Comparison of ENCODE assay signal across 28 cellular contexts in genomic region chr14:95237956-95238355, GRCh38.
DNase-seq lines count a peak whose midpoint lies in the region; ATAC-seq, FAIRE-seq and TF ChIP-seq lines count a peak whose summit lies in the region.
"Had no signal": no experiment of that assay in that cellular context is flagged by ENCODE, and none has a peak within 500 bp of the region (broad histone marks: within the 10 kb centered on the region; RNA-seq: fewer than 3 reads in every experiment).

No MANE protein-coding gene starts in this region.

- no peaks in the 10 kb centered on the region for H3K79me1 ChIP-seq in IMR-90 (ENCODE audit: low read depth in 1 of 2, low read length in 2 of 2)

- H2AFZ ChIP-seq in IMR-90 (replicated peaks; ENCODE audit: low read length, poor library complexity) (peak overlapping the region; percentile 37), HepG2 (ENCODE audit: low read length) (no peak overlapping the region)

- no peak overlapping the region for H2BK15ac ChIP-seq in IMR-90 (ENCODE audit: low read depth, low read length)

- no peak overlapping the region for H3K4me3 ChIP-seq in IMR-90 (ENCODE audit: insufficient read depth, low read depth, low read length)
- peak overlapping the region in 1 of 3 experiments; percentile 54; a peak in 2 of 6 replicates for H3K4me3 ChIP-seq in HepG2 (replicated peaks in 1 of 3; ENCODE audit: insufficient read depth in 1 of 3, low read depth in 2 of 3, low read length in 3 of 3)
- no peak overlapping the region for H3K4me3 ChIP-seq in subcutaneous abdominal adipose tissue (ENCODE audit: low read depth in 1 of 5, low read length in 5 of 5)
- H3K4me3 ChIP-seq: gastroesophageal sphincter, suprapubic skin had no signal

- CTCF ChIA-PET in IMR-90 (lab: Yijun Ruan, JAX) (no interaction called here), HepG2 (lab: Yijun Ruan, JAX; ENCODE audit: low intra/inter-chr PET ratio, low total read pairs) (no interaction called here)

- TF ChIP-seq EP300 in HepG2 (IDR thresholded peaks at IDR 0.05; ENCODE audit: low read depth in 2 of 2, low read length in 2 of 2) (no peak), HepG2 (CRISPR knock-in tag; IDR thresholded peaks at IDR 0.05; ENCODE audit: borderline replicate concordance) (no peak)

- WGBS in IMR-90 (ENCODE audit: extremely low coverage in 2 of 2, insufficient read length in 1 of 2), 2 experiments = 33% methylated on average over 5 of the region's 11 CpGs; no CpG with 5 or more reads in 1 of the 2 experiments
- WGBS in HepG2 (ENCODE audit: low lambda C conversion rate) = 52% methylated on average over 11 of the region's 11 CpGs

- TF ChIP-seq CTCF in IMR-90 (conservative IDR thresholded peaks at IDR 0.05; ENCODE audit: low read depth, low read length) (no peak), HepG2 (CRISPR knock-in tag; IDR thresholded peaks at IDR 0.05) (no peak)

- H2BK120ac ChIP-seq in IMR-90 (ENCODE audit: low read depth, low read length) = no peak overlapping the region

- no peak for FAIRE-seq in HepG2 (lab: Jason Lieb, UNC)
- FAIRE-seq: endothelial cell of umbilical vein had no signal

- H4K20me1 ChIP-seq in IMR-90 (ENCODE audit: insufficient read depth, low read length) = no peaks in the 10 kb centered on the region
- H4K20me1 ChIP-seq in HepG2 (ENCODE audit: insufficient read depth, low read length) = peaks cover 6% of the 10 kb centered on the region; the same call in 1 of the 2 replicates

- H4K5ac ChIP-seq in IMR-90 (ENCODE audit: low read depth, low read length) = no peak overlapping the region

- H3K4me1 ChIP-seq in IMR-90 (ENCODE audit: control insufficient read depth, insufficient read depth, low read length) (no peaks in the 10 kb centered on the region), HepG2 (ENCODE audit: insufficient read depth, low read length) (peaks cover 24% of the 10 kb centered on the region), subcutaneous abdominal adipose tissue (ENCODE audit: control insufficient read depth in 5 of 5, insufficient read depth in 5 of 5, low read length in 5 of 5) (peaks cover 7 to 65% (median 56%) of the 10 kb centered on the region in 5 donors)

- H3K36me3 ChIP-seq in IMR-90 (ENCODE audit: control insufficient read depth, insufficient read depth, low read length) (no peaks in the 10 kb centered on the region), HepG2 (replicated peaks in 1 of 2; ENCODE audit: control insufficient read depth in 1 of 2, insufficient read depth in 2 of 2, low read length in 2 of 2) (no peaks in the 10 kb centered on the region), subcutaneous abdominal adipose tissue (ENCODE audit: control insufficient read depth in 5 of 5, insufficient read depth in 5 of 5, low read length in 5 of 5) (no peaks in the 10 kb centered on the region)
- H3K36me3 ChIP-seq: BE2C, gastroesophageal sphincter, suprapubic skin had no signal

- H3K4me2 ChIP-seq in IMR-90 (ENCODE audit: low read depth, low read length) (no peak overlapping the region), HepG2 (ENCODE audit: low read depth, low read length) (peak overlapping the region; percentile 68)

- TF ChIP-seq POLR2A in IMR-90 (IDR thresholded peaks at IDR 0.05; ENCODE audit: low read depth, low read length) (no peak), HepG2 (IDR thresholded peaks at IDR 0.05; ENCODE audit: insufficient read depth in 1 of 2, low read depth in 2 of 2, low read length in 2 of 2) (no peak)

- no peak overlapping the region for H3K9ac ChIP-seq in IMR-90 (ENCODE audit: low read depth, low read length)
- 0 out of 2 replicates have a peak overlapping the region, but pooled peaks have one; percentile 23 for H3K9ac ChIP-seq in HepG2 (ENCODE audit: insufficient read depth, low read depth, low read length)
- peak overlapping the region in 3 of 5 donors; percentile 11 to 21 (median 12) for H3K9ac ChIP-seq in subcutaneous abdominal adipose tissue (ENCODE audit: low read length in 5 of 5)

- H3K14ac ChIP-seq in IMR-90 (replicated peaks; ENCODE audit: low read depth, low read length) = no peak overlapping the region

- no peak overlapping the region for H3K56ac ChIP-seq in IMR-90 (ENCODE audit: extremely low read depth, insufficient read depth, low read length)

- intact Hi-C loops in IMR-90 (cut with micrococcal nuclease) = no loop called here
- intact Hi-C loops in HepG2 (cut with micrococcal nuclease; ENCODE audit: unreplicated experiment) = loop anchor here (5.0 kb wide), 1 partner anchor 99 kb away; no protein-coding TSS in a partner anchor

- H3K4ac ChIP-seq in IMR-90 (ENCODE audit: low read depth, low read length) = no peak overlapping the region

- DNase-seq in IMR-90 = no peak
- DNase-seq in HepG2 (ENCODE audit: low spot score) = no peak
- DNase-seq in NCI-H82 (lab: John Stamatoyannopoulos, UW) = no peak
- no peak for DNase-seq in COR-L47 (lab: John Stamatoyannopoulos, UW)
- DNase-seq in DMS79 treated with DMSO at 0.1 percent for 48 hours (lab: John Stamatoyannopoulos, UW) = no peak
- DNase-seq: ACHN; activated CD4-positive, alpha-beta memory T cell treated with anti-CD3 and anti-CD28 coated beads, Interleukin-2, amount 10 ng/mL, durations not matched to agents 7 days and 5 days; activated CD4-positive, CD25-positive, alpha-beta regulatory T cell treated with anti-CD3 and anti-CD28 coated beads, Interleukin-2, amount 50 U/mL, for 72 hours; activated CD8-positive, alpha-beta memory T cell treated with anti-CD3 and anti-CD28 coated beads, Interleukin-2, amount 50 U/mL, for 4 hours; activated naive CD4-positive, alpha-beta T cell treated with anti-CD3 and anti-CD28 coated beads for 36 hours; BE2C; DMS153; H7; hypothalamus; Kasumi-1; NCI-H1417 treated with DMSO at 0.1 percent for 48 hours; NCI-H2081 treated with DMSO at 0.1 percent for 48 hours; NCI-H226; NCI-H69; occipital lobe; SHP77; T-helper 2 cell had no signal

- POLR2A ChIA-PET in IMR-90 (lab: Charles Lee; ENCODE audit: unreplicated experiment) = no interaction called here
- POLR2A ChIA-PET in HepG2 (lab: Yijun Ruan, JAX) = no interaction called here

- no peak overlapping the region for H4K8ac ChIP-seq in IMR-90 (ENCODE audit: low read depth in 2 of 2, low read length in 2 of 2)

- H3K27me3 ChIP-seq in IMR-90 (ENCODE audit: control insufficient read depth, insufficient read depth, low read length) = no peaks in the 10 kb centered on the region; the same call in 1 of the 2 replicates
- H3K27me3 ChIP-seq in HepG2 (ENCODE audit: control insufficient read depth in 1 of 2, insufficient read depth in 2 of 2, low read length in 2 of 2) = no peaks in the 10 kb centered on the region
- H3K27me3 ChIP-seq in subcutaneous abdominal adipose tissue (ENCODE audit: control insufficient read depth in 5 of 5, insufficient read depth in 4 of 5, low read length in 5 of 5) = no peaks in the 10 kb centered on the region
- H3K27me3 ChIP-seq: BE2C, gastroesophageal sphincter, suprapubic skin had no signal

- no peaks in the 10 kb centered on the region for H3K9me3 ChIP-seq in IMR-90 (ENCODE audit: control insufficient read depth, insufficient read depth, low read length)
- no peaks in the 10 kb centered on the region for H3K9me3 ChIP-seq in HepG2 (ENCODE audit: low read length)
- H3K9me3 ChIP-seq in subcutaneous abdominal adipose tissue (ENCODE audit: control insufficient read depth in 5 of 5, low read length in 5 of 5) = no peaks in the 10 kb centered on the region
- H3K9me3 ChIP-seq: BE2C, gastroesophageal sphincter, suprapubic skin had no signal

- H3K27ac ChIP-seq in IMR-90 (ENCODE audit: insufficient read depth, low read length) (no peak overlapping the region), HepG2 (ENCODE audit: extremely low read length, insufficient read depth, low read length) (no peak overlapping the region), subcutaneous abdominal adipose tissue (ENCODE audit: low read depth, low read length) (peak overlapping the region; percentile 82)
- H3K27ac ChIP-seq: suprapubic skin had no signal

- H3K9me1 ChIP-seq in IMR-90 (ENCODE audit: insufficient read depth, low read length) = no peaks in the 10 kb centered on the region

- dilution Hi-C loops in IMR-90 (cut with HindIII; ENCODE audit: low sequenced_read_pairs, unreplicated experiment) = no loop called here

- no peak overlapping the region for H3K18ac ChIP-seq in IMR-90 (ENCODE audit: low read depth, low read length)

- H3K79me2 ChIP-seq in HepG2 (ENCODE audit: insufficient read depth, low read length) = no peaks in the 10 kb centered on the region

- in situ Hi-C loops in IMR-90 (cut with MboI; ENCODE audit: low sequenced_read_pairs) (no loop called here), HepG2 (cut with HindIII; ENCODE audit: extremely low pct_ligation_motif_present, low pct_unique_long_range_greater_than_20kb) (no loop called here)

- H2AK9ac ChIP-seq in IMR-90 (replicated peaks; ENCODE audit: low read depth, low read length, poor library complexity) = no peak overlapping the region

- H2AK5ac ChIP-seq in IMR-90 (ENCODE audit: low read depth, low read length) = no peak overlapping the region

- no peak overlapping the region for H2BK5ac ChIP-seq in IMR-90 (ENCODE audit: low read depth, low read length, poor library complexity, severe bottlenecking)

- TF ChIP-seq RAD21 in IMR-90 (IDR thresholded peaks at IDR 0.05; ENCODE audit: low read length) (no peak), HepG2 (CRISPR knock-in tag; IDR thresholded peaks at IDR 0.05) (no peak)

- no peak for ATAC-seq in IMR-90 (ENCODE audit: low read depth)
- peak; percentile 19 for ATAC-seq in esophagus mucosa
- ATAC-seq in HepG2 = peak; percentile 14
- ATAC-seq: gastroesophageal sphincter; stimulated activated memory B cell treated with anti-CD40 and anti-IgM and Interleukin-4, amounts not matched to agents 10 μg/mL and 1 μg/mL and 100 μg/mL, for 72 hours had no signal

- H3K23ac ChIP-seq in IMR-90 (ENCODE audit: low read depth, low read length) = no peak overlapping the region

- H2BK20ac ChIP-seq in IMR-90 (ENCODE audit: low read depth, low read length) = no peak overlapping the region

- BruUV-seq in IMR-90 (replicated peaks; lab: Mats Ljungman, UMichigan) (no TSS peak), HepG2 (replicated peaks; lab: Mats Ljungman, UMichigan) (no TSS peak)

- no peak overlapping the region for H4K91ac ChIP-seq in IMR-90 (ENCODE audit: insufficient read depth, low read depth, low read length)

TF ChIP-seq in IMR-90, 13 proteins besides CTCF, POLR2A, EP300 and RAD21 (continues in another document):
- TF ChIP-seq RFX5 (IDR thresholded peaks at IDR 0.05; ENCODE audit: low read depth, low read length) = no peak
- no peak for TF ChIP-seq SMC3 (IDR thresholded peaks at IDR 0.05; ENCODE audit: low read depth, low read length)

TF ChIP-seq in HepG2, 621 proteins besides CTCF, POLR2A, EP300 and RAD21:
- TF ChIP-seq ZIK1 (CRISPR knock-in tag; IDR thresholded peaks at IDR 0.05; ENCODE audit: borderline replicate concordance, low read depth) (no peak), IRF9 (CRISPR knock-in tag; IDR thresholded peaks at IDR 0.05; ENCODE audit: borderline replicate concordance) (0 out of 2 replicates have a peak, but pooled peaks have one; percentile 31)
